In genomic region chr2:70552501-70553333, GRCh38 we compare ENCODE assay signal across 8 cellular contexts. TPM values are rescaled to one million over a fixed set of nuclear protein-coding genes. Genes with fewer than 3 reads are reported as not detected.
DNase-seq lines count a peak whose midpoint lies in the region; ATAC-seq and TF ChIP-seq lines count a peak whose summit lies in the region.

No MANE protein-coding gene starts in this region.

- no peaks in the 10 kb centered on the region for H3K36me3 ChIP-seq in breast epithelium
- H3K36me3 ChIP-seq in vagina = no peaks in the 10 kb centered on the region

- H3K4me1 ChIP-seq in breast epithelium (no peaks in the 10 kb centered on the region), mononuclear cell (ENCODE audit: insufficient read depth, low read length) (peaks cover 21% of the 10 kb centered on the region), vagina (peaks cover 24% of the 10 kb centered on the region)

- DNase-seq in H4 (ENCODE audit: low spot score) (peak; percentile 15), NCI-H69 (lab: John Stamatoyannopoulos, UW) (peak; percentile 19), breast epithelium (ENCODE audit: low spot score in 2 of 2) (no peak), vagina (ENCODE audit: extremely low spot score in 2 of 2) (no peak), omental fat pad (ENCODE audit: low spot score) (no peak)

- H3K27ac ChIP-seq in breast epithelium = peak overlapping the region; percentile 93 to 94
- peak overlapping the region; percentile 49 for H3K27ac ChIP-seq in vagina

- H3K9me3 ChIP-seq in breast epithelium (no peaks in the 10 kb centered on the region), mononuclear cell (ENCODE audit: low read depth, low read length) (no peaks in the 10 kb centered on the region), vagina (no peaks in the 10 kb centered on the region)

- H3K4me3 ChIP-seq in breast epithelium (peak overlapping the region; percentile 70 to 80 (median 74)), mononuclear cell (ENCODE audit: low read length) (peak overlapping the region; percentile 53), vagina (peak overlapping the region; percentile 51 to 69)

- TF ChIP-seq CTCF in breast epithelium (IDR thresholded peaks at IDR 0.05) = no peak
- no peak for TF ChIP-seq CTCF in vagina (IDR thresholded peaks at IDR 0.05)
- no peak for TF ChIP-seq CTCF in omental fat pad (IDR thresholded peaks at IDR 0.05)

- no peak for ATAC-seq in GM19463 (IDR thresholded peaks at IDR 0.05; ENCODE audit: unreplicated experiment)
- no peak for ATAC-seq in omental fat pad (ENCODE audit: low FRiP score)
- ATAC-seq in activated CD4-positive, CD25-positive, alpha-beta regulatory T cell treated with anti-CD3 and anti-CD28 coated beads, Interleukin-2, amount 50 U/mL, for 24 hours = no peak

- intact Hi-C loops in breast epithelium (cut with DNase I; ENCODE audit: low total_unique reads) = no loop called here
- intact Hi-C loops in vagina (cut with DNase I) = no loop called here

- TF ChIP-seq POLR2A in breast epithelium (IDR thresholded peaks at IDR 0.05) (no peak), vagina (IDR thresholded peaks at IDR 0.05) (no peak)

- H3K27me3 ChIP-seq in breast epithelium (no peaks in the 10 kb centered on the region), mononuclear cell (ENCODE audit: insufficient read depth, low read length) (peaks cover 28% of the 10 kb centered on the region), vagina (no peaks in the 10 kb centered on the region)

RNA-seq across cellular contexts. Expression of gene TGFA, which starts 0.9 kb away (rescaled TPM):
- total RNA-seq in H4 (2014; rRNA removed; shearing (Covaris generic)) = 19.7 and 32.2 TPM in 2 replicates
- total RNA-seq in breast epithelium (10 to 100 TPM in 1 of 3 donors, 1 to 10 TPM in 2; 1.1 to 16.1 (median 4.9) TPM), mononuclear cell (0.63 TPM), vagina (27.7 TPM), omental fat pad (1 to 10 TPM; 1.2 to 4.3 (median 1.9) TPM)

Comparison
In these comparisons a context has a peak if more than half of its experiments do, and no peak if none do; other contexts are left out.
1. DNase-seq: peak in H4 (single experiment) and NCI-H69 (single experiment); none in breast epithelium (0 of 2), vagina (0 of 2) and omental fat pad (single experiment).
2. Peak in every context shown above with its lines, with median percentiles within 50 percentile points of each other: H3K4me3 ChIP-seq.